Comparison of ENCODE assay signal across 8 cellular contexts in genomic region chr12:105330938-105331804, GRCh38. TPM values are rescaled to one million over a fixed set of nuclear protein-coding genes. Genes with fewer than 3 reads are reported as not detected.
DNase-seq lines count a peak whose midpoint lies in the region; TF ChIP-seq lines count a peak whose summit lies in the region.

No MANE protein-coding gene starts in this region.

- peak overlapping the region; percentile 38 to 81 (median 56) for H3K27ac ChIP-seq in Peyer's patch

- H3K36me3 ChIP-seq in Peyer's patch (no peaks in the 10 kb centered on the region), adipocyte (ENCODE audit: control insufficient read depth, insufficient read depth, low read length, severe bottlenecking) (no peaks in the 10 kb centered on the region), iPS-15b (ENCODE audit: control insufficient read depth, insufficient read depth, low read length) (no peaks in the 10 kb centered on the region)

- peaks cover 0 to 11% (median 0%) of the 10 kb centered on the region in 4 donors for H3K4me1 ChIP-seq in Peyer's patch
- peaks cover 42% of the 10 kb centered on the region for H3K4me1 ChIP-seq in adipocyte (ENCODE audit: control insufficient read depth, insufficient read depth, low read length)
- H3K4me1 ChIP-seq in iPS-15b (ENCODE audit: control insufficient read depth, insufficient read depth, low read length), result peaks cover 29% of the 10 kb centered on the region

- no peaks in the 10 kb centered on the region for H3K9me3 ChIP-seq in Peyer's patch
- no peaks in the 10 kb centered on the region for H3K9me3 ChIP-seq in adipocyte (ENCODE audit: control insufficient read depth, low read length)
- no peaks in the 10 kb centered on the region for H3K9me3 ChIP-seq in iPS-15b (ENCODE audit: control insufficient read depth, insufficient read depth, low read length)

- H3K9ac ChIP-seq in adipocyte (ENCODE audit: low read length) (peak overlapping the region; percentile 85), iPS-15b (ENCODE audit: low read depth, low read length) (no peak overlapping the region)

- peak; percentile 47 for DNase-seq in GM03348 (ENCODE audit: low spot score)
- DNase-seq in HFF-Myc (ENCODE audit: extremely low read depth, low read depth), result no peak
- peak in 2 of 3 donors; percentile 26 to 59 for DNase-seq in Peyer's patch
- peak; percentile 75 for DNase-seq in adipocyte (ENCODE audit: low read depth)
- DNase-seq in stimulated activated CD4-positive, alpha-beta T cell treated with anti-CD3 and anti-CD28 coated beads, Interleukin-12 subunit alpha, Interleukin-12 subunit beta, amount 100 ng/mL, for 4 hours, result peak; percentile 23
- no peak for DNase-seq in pons (ENCODE audit: low spot score)
- DNase-seq in mesenteric fat pad (ENCODE audit: low spot score), result no peak

- no peak for TF ChIP-seq POLR2A in Peyer's patch (IDR thresholded peaks at IDR 0.05)

- H3K4me3 ChIP-seq in HFF-Myc (replicated peaks; ENCODE audit: low read depth, low read length) (peak overlapping the region; percentile 81), Peyer's patch (peak overlapping the region; percentile 51 to 98 (median 88)), adipocyte (ENCODE audit: low read length) (peak overlapping the region; percentile 84), iPS-15b (ENCODE audit: low read depth, low read length) (peak overlapping the region; percentile 57)

- no peaks in the 10 kb centered on the region for H3K27me3 ChIP-seq in Peyer's patch
- H3K27me3 ChIP-seq in adipocyte (replicated peaks; ENCODE audit: control insufficient read depth, insufficient read depth, low read length), result no peaks in the 10 kb centered on the region
- H3K27me3 ChIP-seq in iPS-15b (ENCODE audit: control insufficient read depth, insufficient read depth, low read length), result peaks cover 25% of the 10 kb centered on the region

- TF ChIP-seq CTCF in HFF-Myc (IDR thresholded peaks at IDR 0.05; ENCODE audit: low read depth, low read length, missing control alignments) (no peak), Peyer's patch (IDR thresholded peaks at IDR 0.05) (no peak)

RNA-seq across cellular contexts. Expression of gene C12orf75, which starts 0.7 kb away (rescaled TPM):
- total RNA-seq in Peyer's patch (10 to 100 TPM; 16.1 to 20.1 (median 18.3) TPM), mesenteric fat pad (8.9 TPM)

Comparison
In these comparisons a context has a peak if more than half of its experiments do, and no peak if none do; other contexts are left out.
1. DNase-seq: peak in GM03348 (single experiment), Peyer's patch (2 of 3), adipocyte (single experiment) and stimulated activated CD4-positive, alpha-beta T cell treated with anti-CD3 and anti-CD28 coated beads, Interleukin-12 subunit alpha, Interleukin-12 subunit beta, amount 100 ng/mL, for 4 hours (single experiment); none in HFF-Myc (single experiment), pons (single experiment) and mesenteric fat pad (single experiment).
2. Peak in every context shown above with its lines, with median percentiles within 50 percentile points of each other: H3K4me3 ChIP-seq.